ENCODE assay signal across 35 cellular contexts in genomic region chr12:109608796-109609195, GRCh38.
"Had no signal": no experiment of that assay in that cellular context is flagged by ENCODE, and none has a peak within 500 bp of the region (broad histone marks: within the 10 kb centered on the region; RNA-seq: fewer than 3 reads in every experiment).

No MANE protein-coding gene starts in this region.

- H3K36me3 Mint-ChIP-seq: activated CD4-positive, alpha-beta memory T cell treated with anti-CD3 and anti-CD28 coated beads for 36 hours; activated naive CD4-positive, alpha-beta T cell treated with anti-CD3 and anti-CD28 coated beads, Interleukin-2, amount 50 U/mL, for 72 hours; activated naive CD8-positive, alpha-beta T cell treated with anti-CD3 and anti-CD28 coated beads for 36 hours had no signal

- H3K27me3 ChIP-seq: adrenal gland had no signal

- H3K36me3 ChIP-seq: adrenal gland, brain microvascular endothelial cell, breast epithelium had no signal

- DNase-seq: activated B cell treated with CpG ODN at 0.5 μM for 24 hours; activated CD4-positive, alpha-beta memory T cell treated with anti-CD3 and anti-CD28 coated beads for 36 hours; activated CD4-positive, alpha-beta T cell treated with anti-CD3 and anti-CD28 coated beads for 4 hours; activated CD4-positive, alpha-beta T cell treated with anti-CD3 and anti-CD28 coated beads, Interleukin-2, amount 10 ng/mL, durations not matched to agents 24 days and 14 days; activated CD4-positive, alpha-beta T cell treated with anti-CD3 and anti-CD28 coated beads, Interleukin-2, amount 50 U/mL, for 1 hour; activated CD4-positive, alpha-beta T cell treated with anti-CD3 and anti-CD28 coated beads, Interleukin-2, amount 50 U/mL, for 4 hours; activated CD4-positive, CD25-positive, alpha-beta regulatory T cell treated with anti-CD3 and anti-CD28 coated beads, Interleukin-2, amount 50 U/mL, for 72 hours; activated CD8-positive, alpha-beta memory T cell treated with anti-CD3 and anti-CD28 coated beads, Interleukin-2, amount 50 U/mL, for 4 hours; activated CD8-positive, alpha-beta T cell treated with anti-CD3 and anti-CD28 coated beads for 36 hours; activated effector memory CD4-positive, alpha-beta T cell treated with anti-CD3 and anti-CD28 coated beads, Interleukin-2, amount 50 U/mL, for 16 hours; activated gamma-delta T cell treated with Interleukin-2 at 50 U/mL for 16 hours; activated naive CD4-positive, alpha-beta T cell; activated naive CD4-positive, alpha-beta T cell treated with anti-CD3 and anti-CD28 coated beads for 36 hours; activated naive CD4-positive, alpha-beta T cell treated with anti-CD3 and anti-CD28 coated beads, Interleukin-2, amount 50 U/mL, for 16 hours; activated naive CD8-positive, alpha-beta T cell treated with anti-CD3 and anti-CD28 coated beads for 36 hours; activated T-cell treated with anti-CD3 and anti-CD28 coated beads for 4 hours; activated T-cell treated with anti-CD3 and anti-CD28 coated beads, Interleukin-2, amount 50 U/mL, for 1 hour; activated T-cell treated with anti-CD3 and anti-CD28 coated beads, Interleukin-2, amount 50 U/mL, for 4 hours; activated T-cell treated with anti-CD3 and anti-CD28 coated beads, Interleukin-2, amount 50 U/mL, for 72 hours; adrenal gland; amniotic stem cell; aorta; body of pancreas; brain microvascular endothelial cell; central memory CD4-positive, alpha-beta T cell; T-helper 1 cell; T-helper 2 cell; T-helper 9 cell had no signal

- H3K4me1 ChIP-seq: adrenal gland, breast epithelium had no signal

- H3K27ac ChIP-seq: adrenal gland, body of pancreas, brain microvascular endothelial cell, breast epithelium, VCaP had no signal

- H3K4me3 ChIP-seq: adrenal gland, body of pancreas, breast epithelium had no signal

- H3K27ac Mint-ChIP-seq: activated B cell treated with CpG ODN at 0.5 μM for 24 hours; activated CD4-positive, alpha-beta memory T cell treated with anti-CD3 and anti-CD28 coated beads for 36 hours; activated CD4-positive, alpha-beta T cell treated with anti-CD3 and anti-CD28 coated beads, Interleukin-2, amount 10 ng/mL, durations not matched to agents 24 days and 14 days; activated CD8-positive, alpha-beta T cell treated with anti-CD3 and anti-CD28 coated beads for 36 hours; activated naive CD4-positive, alpha-beta T cell treated with anti-CD3 and anti-CD28 coated beads for 36 hours; activated naive CD4-positive, alpha-beta T cell treated with anti-CD3 and anti-CD28 coated beads, Interleukin-2, amount 50 U/mL, for 72 hours; activated naive CD8-positive, alpha-beta T cell treated with anti-CD3 and anti-CD28 coated beads for 36 hours; activated T-cell treated with anti-CD3 and anti-CD28 coated beads, Interleukin-2, amount 50 U/mL, for 72 hours; activated T-helper 1 cell treated with anti-CD3 and anti-CD28 coated beads, Interleukin-12 subunit alpha, Interleukin-12 subunit beta, Interleukin-2, Interleukin-4 antibody, amounts not matched to agents 30 ng/mL and 10 ng/mL and 1 ng/mL, durations not matched to agents 14 hours and 24 hours and 36 hours; activated T-helper 17 cell treated with anti-CD3 and anti-CD28 coated beads, Interleukin-2, amount 50 U/mL, for 72 hours; T-helper 1 cell treated with Interleukin-12 subunit alpha and Interleukin-12 subunit beta and Interleukin-4 antibody, amounts not matched to agents 30 μg/mL and 1 μg/mL, for 36 hours; T-helper 2 cell treated with Interferon-gamma antibody and Interleukin-4, amounts not matched to agents 5 μg/mL and 100 μg/mL, for 36 hours had no signal

- H3K9me3 ChIP-seq: adrenal gland, body of pancreas, breast epithelium had no signal

- H3K9me3 Mint-ChIP-seq: activated B cell treated with CpG ODN at 0.5 μM for 24 hours; activated CD4-positive, alpha-beta memory T cell treated with anti-CD3 and anti-CD28 coated beads for 36 hours; activated CD4-positive, alpha-beta T cell treated with anti-CD3 and anti-CD28 coated beads, Interleukin-2, amount 10 ng/mL, durations not matched to agents 24 days and 14 days; activated CD8-positive, alpha-beta T cell treated with anti-CD3 and anti-CD28 coated beads for 36 hours; activated naive CD4-positive, alpha-beta T cell treated with anti-CD3 and anti-CD28 coated beads for 36 hours; activated naive CD4-positive, alpha-beta T cell treated with anti-CD3 and anti-CD28 coated beads, Interleukin-2, amount 50 U/mL, for 72 hours; activated naive CD8-positive, alpha-beta T cell treated with anti-CD3 and anti-CD28 coated beads for 36 hours; activated T-cell treated with anti-CD3 and anti-CD28 coated beads, Interleukin-2, amount 50 U/mL, for 4 hours; activated T-cell treated with anti-CD3 and anti-CD28 coated beads, Interleukin-2, amount 50 U/mL, for 72 hours; activated T-helper 1 cell treated with anti-CD3 and anti-CD28 coated beads, Interleukin-12 subunit alpha, Interleukin-12 subunit beta, Interleukin-2, Interleukin-4 antibody, amounts not matched to agents 30 ng/mL and 10 ng/mL and 1 ng/mL, durations not matched to agents 14 hours and 24 hours and 36 hours; activated T-helper 17 cell treated with anti-CD3 and anti-CD28 coated beads, Interleukin-2, amount 50 U/mL, for 72 hours; T-helper 1 cell treated with Interleukin-12 subunit alpha and Interleukin-12 subunit beta and Interleukin-4 antibody, amounts not matched to agents 30 μg/mL and 1 μg/mL, for 36 hours; T-helper 2 cell treated with Interferon-gamma antibody and Interleukin-4, amounts not matched to agents 5 μg/mL and 100 μg/mL, for 36 hours had no signal

- H3K4me3 Mint-ChIP-seq: activated B cell treated with CpG ODN at 0.5 μM for 24 hours; activated CD4-positive, alpha-beta memory T cell treated with anti-CD3 and anti-CD28 coated beads for 36 hours; activated CD4-positive, alpha-beta T cell treated with anti-CD3 and anti-CD28 coated beads, Interleukin-2, amount 10 ng/mL, durations not matched to agents 24 days and 14 days; activated CD8-positive, alpha-beta T cell treated with anti-CD3 and anti-CD28 coated beads for 36 hours; activated naive CD4-positive, alpha-beta T cell treated with anti-CD3 and anti-CD28 coated beads for 36 hours; activated naive CD8-positive, alpha-beta T cell treated with anti-CD3 and anti-CD28 coated beads for 36 hours; activated T-cell treated with anti-CD3 and anti-CD28 coated beads, Interleukin-2, amount 50 U/mL, for 4 hours; activated T-cell treated with anti-CD3 and anti-CD28 coated beads, Interleukin-2, amount 50 U/mL, for 72 hours; activated T-helper 1 cell treated with anti-CD3 and anti-CD28 coated beads, Interleukin-12 subunit alpha, Interleukin-12 subunit beta, Interleukin-2, Interleukin-4 antibody, amounts not matched to agents 30 ng/mL and 10 ng/mL and 1 ng/mL, durations not matched to agents 14 hours and 24 hours and 36 hours; activated T-helper 17 cell treated with anti-CD3 and anti-CD28 coated beads, Interleukin-2, amount 50 U/mL, for 72 hours; T-helper 1 cell treated with Interleukin-12 subunit alpha and Interleukin-12 subunit beta and Interleukin-4 antibody, amounts not matched to agents 30 μg/mL and 1 μg/mL, for 36 hours; T-helper 2 cell treated with Interferon-gamma antibody and Interleukin-4, amounts not matched to agents 5 μg/mL and 100 μg/mL, for 36 hours had no signal

- H3K4me1 Mint-ChIP-seq: activated B cell treated with CpG ODN at 0.5 μM for 24 hours; activated CD4-positive, alpha-beta T cell treated with anti-CD3 and anti-CD28 coated beads, Interleukin-2, amount 10 ng/mL, durations not matched to agents 24 days and 14 days; activated naive CD8-positive, alpha-beta T cell treated with anti-CD3 and anti-CD28 coated beads for 36 hours; activated T-helper 17 cell treated with anti-CD3 and anti-CD28 coated beads, Interleukin-2, amount 50 U/mL, for 72 hours had no signal
